In the genomic region with DNA sequence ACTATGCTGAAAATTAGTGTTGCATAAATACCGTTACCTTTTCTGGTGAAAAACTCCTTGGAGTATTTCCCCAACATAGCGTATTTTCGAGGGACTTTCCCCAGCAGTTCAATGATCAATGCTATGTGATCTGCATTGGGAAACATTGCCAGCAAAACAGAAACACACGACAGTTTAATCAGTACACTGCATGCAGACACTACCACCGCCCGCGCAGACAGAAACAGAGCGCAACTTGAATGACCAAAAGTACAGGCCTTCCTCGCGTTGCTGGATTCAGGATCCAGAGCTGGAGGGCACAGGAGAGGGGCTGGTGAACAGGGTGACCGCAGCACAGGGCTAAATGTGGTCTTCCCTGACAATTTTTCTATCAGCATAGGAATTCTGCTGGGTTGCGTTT, we compare ENCODE assay signal across 3 cellular contexts.
A peak's percentile ranks its signal among the peaks of the same experiment; 100 is the strongest.
TF ChIP-seq lines count a peak whose summit lies in the region.

No MANE protein-coding gene starts in this region.

TF ChIP-seq in liver, 16 proteins besides CTCF, POLR2A, EP300 and RAD21:
- TF ChIP-seq FOXA2 (IDR thresholded peaks at IDR 0.05) (no peak), HNF4G (IDR thresholded peaks at IDR 0.05) (no peak), JUND (IDR thresholded peaks at IDR 0.05) (no peak), HNF4A (conservative IDR thresholded peaks at IDR 0.05) (peak; percentile 7 to 54), TAF1 (conservative IDR thresholded peaks at IDR 0.05) (no peak), FOXA1 (IDR thresholded peaks at IDR 0.05) (no peak), NR2F2 (IDR thresholded peaks at IDR 0.05) (no peak), SP1 (IDR thresholded peaks at IDR 0.05) (no peak), RXRA (IDR thresholded peaks at IDR 0.05) (peak in 1 of 2 donors; percentile 52), EGR1 (IDR thresholded peaks at IDR 0.05; ENCODE audit: low read depth in 2 of 2) (no peak), GABPA (IDR thresholded peaks at IDR 0.05 in 1 of 2, conservative IDR thresholded peaks at IDR 0.05 in 1 of 2) (no peak), YY1 (IDR thresholded peaks at IDR 0.05) (no peak)
- TF ChIP-seq, protein P1, sequence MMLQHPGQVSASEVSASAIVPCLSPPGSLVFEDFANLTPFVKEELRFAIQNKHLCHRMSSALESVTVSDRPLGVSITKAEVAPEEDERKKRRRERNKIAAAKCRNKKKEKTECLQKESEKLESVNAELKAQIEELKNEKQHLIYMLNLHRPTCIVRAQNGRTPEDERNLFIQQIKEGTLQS (IDR thresholded peaks at IDR 0.05): no peak
- TF ChIP-seq, protein P2, sequence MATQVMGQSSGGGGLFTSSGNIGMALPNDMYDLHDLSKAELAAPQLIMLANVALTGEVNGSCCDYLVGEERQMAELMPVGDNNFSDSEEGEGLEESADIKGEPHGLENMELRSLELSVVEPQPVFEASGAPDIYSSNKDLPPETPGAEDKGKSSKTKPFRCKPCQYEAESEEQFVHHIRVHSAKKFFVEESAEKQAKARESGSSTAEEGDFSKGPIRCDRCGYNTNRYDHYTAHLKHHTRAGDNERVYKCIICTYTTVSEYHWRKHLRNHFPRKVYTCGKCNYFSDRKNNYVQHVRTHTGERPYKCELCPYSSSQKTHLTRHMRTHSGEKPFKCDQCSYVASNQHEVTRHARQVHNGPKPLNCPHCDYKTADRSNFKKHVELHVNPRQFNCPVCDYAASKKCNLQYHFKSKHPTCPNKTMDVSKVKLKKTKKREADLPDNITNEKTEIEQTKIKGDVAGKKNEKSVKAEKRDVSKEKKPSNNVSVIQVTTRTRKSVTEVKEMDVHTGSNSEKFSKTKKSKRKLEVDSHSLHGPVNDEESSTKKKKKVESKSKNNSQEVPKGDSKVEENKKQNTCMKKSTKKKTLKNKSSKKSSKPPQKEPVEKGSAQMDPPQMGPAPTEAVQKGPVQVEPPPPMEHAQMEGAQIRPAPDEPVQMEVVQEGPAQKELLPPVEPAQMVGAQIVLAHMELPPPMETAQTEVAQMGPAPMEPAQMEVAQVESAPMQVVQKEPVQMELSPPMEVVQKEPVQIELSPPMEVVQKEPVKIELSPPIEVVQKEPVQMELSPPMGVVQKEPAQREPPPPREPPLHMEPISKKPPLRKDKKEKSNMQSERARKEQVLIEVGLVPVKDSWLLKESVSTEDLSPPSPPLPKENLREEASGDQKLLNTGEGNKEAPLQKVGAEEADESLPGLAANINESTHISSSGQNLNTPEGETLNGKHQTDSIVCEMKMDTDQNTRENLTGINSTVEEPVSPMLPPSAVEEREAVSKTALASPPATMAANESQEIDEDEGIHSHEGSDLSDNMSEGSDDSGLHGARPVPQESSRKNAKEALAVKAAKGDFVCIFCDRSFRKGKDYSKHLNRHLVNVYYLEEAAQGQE (IDR thresholded peaks at IDR 0.05): no peak
- TF ChIP-seq, protein P3, sequence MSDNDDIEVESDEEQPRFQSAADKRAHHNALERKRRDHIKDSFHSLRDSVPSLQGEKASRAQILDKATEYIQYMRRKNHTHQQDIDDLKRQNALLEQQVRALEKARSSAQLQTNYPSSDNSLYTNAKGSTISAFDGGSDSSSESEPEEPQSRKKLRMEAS (IDR thresholded peaks at IDR 0.05): peak; percentile 24
- TF ChIP-seq, protein P4, sequence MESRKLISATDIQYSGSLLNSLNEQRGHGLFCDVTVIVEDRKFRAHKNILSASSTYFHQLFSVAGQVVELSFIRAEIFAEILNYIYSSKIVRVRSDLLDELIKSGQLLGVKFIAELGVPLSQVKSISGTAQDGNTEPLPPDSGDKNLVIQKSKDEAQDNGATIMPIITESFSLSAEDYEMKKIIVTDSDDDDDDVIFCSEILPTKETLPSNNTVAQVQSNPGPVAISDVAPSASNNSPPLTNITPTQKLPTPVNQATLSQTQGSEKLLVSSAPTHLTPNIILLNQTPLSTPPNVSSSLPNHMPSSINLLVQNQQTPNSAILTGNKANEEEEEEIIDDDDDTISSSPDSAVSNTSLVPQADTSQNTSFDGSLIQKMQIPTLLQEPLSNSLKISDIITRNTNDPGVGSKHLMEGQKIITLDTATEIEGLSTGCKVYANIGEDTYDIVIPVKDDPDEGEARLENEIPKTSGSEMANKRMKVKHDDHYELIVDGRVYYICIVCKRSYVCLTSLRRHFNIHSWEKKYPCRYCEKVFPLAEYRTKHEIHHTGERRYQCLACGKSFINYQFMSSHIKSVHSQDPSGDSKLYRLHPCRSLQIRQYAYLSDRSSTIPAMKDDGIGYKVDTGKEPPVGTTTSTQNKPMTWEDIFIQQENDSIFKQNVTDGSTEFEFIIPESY (IDR thresholded peaks at IDR 0.05): no peak

TF ChIP-seq in HepG2, 621 proteins besides CTCF, POLR2A, EP300 and RAD21:
- no peak for TF ChIP-seq MBD4 (IDR thresholded peaks at IDR 0.05; ENCODE audit: borderline replicate concordance, low read length)
- TF ChIP-seq FOXM1 (CRISPR knock-in tag; IDR thresholded peaks at IDR 0.05): no peak
- TF ChIP-seq ZC3H13 (CRISPR knock-in tag; IDR thresholded peaks at IDR 0.05): no peak
- TF ChIP-seq ISL2 (CRISPR knock-in tag; IDR thresholded peaks at IDR 0.05): no peak
- TF ChIP-seq ZNF768 (CRISPR knock-in tag; IDR thresholded peaks at IDR 0.05): no peak

TF ChIP-seq in H1, 55 proteins besides CTCF, POLR2A, EP300 and RAD21:
- TF ChIP-seq FOSL1 (IDR thresholded peaks at IDR 0.05; ENCODE audit: insufficient read depth, low read depth, low read length) (no peak), SP2 (IDR thresholded peaks at IDR 0.05; ENCODE audit: low read length) (no peak), KDM1A (IDR thresholded peaks at IDR 0.05; ENCODE audit: borderline replicate concordance, low read length) (no peak), ASH2L (IDR thresholded peaks at IDR 0.05; ENCODE audit: low read length) (no peak), POU5F1 (IDR thresholded peaks at IDR 0.05; ENCODE audit: low read depth, low read length) (no peak), CHD1 (IDR thresholded peaks at IDR 0.05; ENCODE audit: low read depth, low read length) (no peak), BRCA1 (IDR thresholded peaks at IDR 0.05; ENCODE audit: low read depth, low read length) (no peak), SUZ12 (IDR thresholded peaks at IDR 0.05; ENCODE audit: low read length) (no peak), SRF (IDR thresholded peaks at IDR 0.05; ENCODE audit: low read depth, low read length) (no peak), RFX5 (IDR thresholded peaks at IDR 0.05; ENCODE audit: borderline replicate concordance, low read depth, low read length) (no peak), SP4 (IDR thresholded peaks at IDR 0.05; ENCODE audit: low read length) (no peak), HDAC2 (IDR thresholded peaks at IDR 0.05; ENCODE audit: borderline replicate concordance in 1 of 2, low read depth in 2 of 2, low read length in 2 of 2) (no peak)
- TF ChIP-seq, protein P1 (IDR thresholded peaks at IDR 0.05; ENCODE audit: insufficient read depth, low read depth, low read length): no peak
- TF ChIP-seq, protein P3 (IDR thresholded peaks at IDR 0.05): no peak
